Comparison of ENCODE assay signal across 1 cellular context in genomic region chr3:188635258-188636038, GRCh38.
TF ChIP-seq lines count a peak whose summit lies in the region.

No MANE protein-coding gene starts in this region.

TF ChIP-seq in HEK293, 187 proteins besides CTCF, POLR2A, EP300 and RAD21 (continued from another document):
- TF ChIP-seq TSHZ1 (tag by site-specific recombination; IDR thresholded peaks at IDR 0.05; ENCODE audit: borderline replicate concordance) (no peak), PRDM6 (tag by site-specific recombination; IDR thresholded peaks at IDR 0.05) (peak; percentile 78), ZSCAN30 (tag by site-specific recombination; IDR thresholded peaks at IDR 0.05) (peak; percentile 88), ZBTB6 (tag by site-specific recombination; IDR thresholded peaks at IDR 0.05) (no peak), ZNF664 (tag by site-specific recombination; IDR thresholded peaks at IDR 0.05) (peak; percentile 60; the same call in 1 of the 2 replicates), ZNF350 (tag by site-specific recombination; IDR thresholded peaks at IDR 0.05) (no peak), KLF10 (tag by site-specific recombination; IDR thresholded peaks at IDR 0.05) (no peak)
